16 cellular contexts compared by ENCODE assay signal in the genomic region with DNA sequence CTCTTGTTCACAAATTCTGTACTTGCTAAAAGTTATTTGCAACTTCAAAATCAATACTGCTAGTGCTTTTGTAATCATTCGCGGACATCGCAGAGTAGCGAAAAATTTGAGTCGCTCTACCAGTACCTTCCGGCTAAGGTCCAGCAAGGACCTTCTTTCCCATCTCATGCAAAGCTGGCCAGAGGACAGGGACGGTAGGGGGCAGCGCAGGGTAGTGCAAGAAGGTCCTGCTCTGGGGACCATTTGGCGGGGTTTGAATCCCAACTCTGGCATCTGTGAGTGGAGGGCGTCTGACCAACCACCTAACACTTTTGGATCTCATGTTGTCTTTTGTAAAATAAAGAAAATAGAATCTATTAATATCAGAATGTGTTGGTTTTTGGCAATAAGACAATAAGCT.
DNase-seq lines count a peak whose midpoint lies in the region; ATAC-seq and TF ChIP-seq lines count a peak whose summit lies in the region.
"Had no signal": no experiment of that assay in that cellular context is flagged by ENCODE, and none has a peak within 500 bp of the region (broad histone marks: within the 10 kb centered on the region; RNA-seq: fewer than 3 reads in every experiment).

No MANE protein-coding gene starts in this region.

- H3K4me1 ChIP-seq in body of pancreas: no peaks in the 10 kb centered on the region

- H3K36me3 ChIP-seq in body of pancreas (replicated peaks in 1 of 2; ENCODE audit: insufficient read depth in 1 of 2, low read depth in 2 of 2): no peaks in the 10 kb centered on the region

- H3K27me3 ChIP-seq in body of pancreas: no peaks in the 10 kb centered on the region

- ATAC-seq in body of pancreas: no peak
- ATAC-seq in HG03469 (IDR thresholded peaks at IDR 0.05; ENCODE audit: unreplicated experiment): no peak
- ATAC-seq in HG03457 (IDR thresholded peaks at IDR 0.05; ENCODE audit: unreplicated experiment): no peak

- intact Hi-C loops in body of pancreas (cut with DNase I): no loop called here

- peak; percentile 5 for DNase-seq in NK-92 treated with Interleukin-12 subunit alpha and Interleukin-12 subunit beta, amount 100 ng/mL, for 24 hours (lab: John Stamatoyannopoulos, UW)
- DNase-seq in NK-92 (lab: John Stamatoyannopoulos, UW; ENCODE audit: unreplicated experiment) (no peak), NB4 (ENCODE audit: low read depth) (peak; percentile 8), endothelial cell (ENCODE audit: low spot score) (peak; percentile 77), progenitor cell of endocrine pancreas (ENCODE audit: low spot score, unreplicated experiment) (no peak), body of pancreas (no peak)
- DNase-seq: activated CD8-positive, alpha-beta memory T cell treated with anti-CD3 and anti-CD28 coated beads for 24 hours; amniotic stem cell; GF-D8; kidney; NCI-H2081 treated with DMSO at 0.1 percent for 48 hours; SIG-M5; stimulated activated CD4-positive, alpha-beta T cell treated with anti-CD3 and anti-CD28 coated beads, Interleukin-4, amount 100 ng/mL, for 1 hour had no signal

- TF ChIP-seq CTCF in NB4 (IDR thresholded peaks at IDR 0.05; ENCODE audit: low read depth, low read length) (peak; percentile 3), endothelial cell (IDR thresholded peaks at IDR 0.05; ENCODE audit: unreplicated experiment) (peak; percentile 38), progenitor cell of endocrine pancreas (IDR thresholded peaks at IDR 0.05; ENCODE audit: unreplicated experiment) (peak; percentile 38), body of pancreas (IDR thresholded peaks at IDR 0.05) (no peak)

- no peak overlapping the region for H3K27ac ChIP-seq in body of pancreas
- H3K27ac ChIP-seq: epithelial cell of prostate had no signal

- WGBS in body of pancreas, 2 donors: 43 to 64% methylated on average over 10 of the region's 10 CpGs

- no peaks in the 10 kb centered on the region for H3K4me1 Mint-ChIP-seq in endothelial cell (ENCODE audit: unreplicated experiment)
- no peaks in the 10 kb centered on the region for H3K4me1 Mint-ChIP-seq in progenitor cell of endocrine pancreas (ENCODE audit: low read depth)

- H3K27ac Mint-ChIP-seq in endothelial cell (ENCODE audit: unreplicated experiment) (no peak overlapping the region), progenitor cell of endocrine pancreas (no peak overlapping the region)

- H3K36me3 Mint-ChIP-seq in endothelial cell (ENCODE audit: low read depth, unreplicated experiment): no peaks in the 10 kb centered on the region
- H3K36me3 Mint-ChIP-seq in progenitor cell of endocrine pancreas (ENCODE audit: insufficient read depth): no peaks in the 10 kb centered on the region

- H3K4me3 Mint-ChIP-seq in endothelial cell (ENCODE audit: unreplicated experiment) (no peak overlapping the region), progenitor cell of endocrine pancreas (ENCODE audit: low read depth) (no peak overlapping the region)

- H3K9me3 Mint-ChIP-seq in endothelial cell (ENCODE audit: unreplicated experiment) (no peaks in the 10 kb centered on the region), progenitor cell of endocrine pancreas (ENCODE audit: low read depth) (peaks cover 8% of the 10 kb centered on the region)

- H3K4me3 ChIP-seq in NB4 (ENCODE audit: low read depth, low read length): no peak overlapping the region
- no peak overlapping the region for H3K4me3 ChIP-seq in body of pancreas

- TF ChIP-seq POLR2A in NB4 (IDR thresholded peaks at IDR 0.05; ENCODE audit: extremely low read depth, insufficient read length) (no peak), body of pancreas (IDR thresholded peaks at IDR 0.05) (no peak)

- H3K27me3 Mint-ChIP-seq in endothelial cell (ENCODE audit: unreplicated experiment) (no peaks in the 10 kb centered on the region), progenitor cell of endocrine pancreas (peaks cover 11% of the 10 kb centered on the region)

- H3K9me3 ChIP-seq in body of pancreas: no peaks in the 10 kb centered on the region

Comparison
In these comparisons a context has a peak if more than half of its experiments do, and no peak if none do; other contexts are left out.
1. DNase-seq: peak in NK-92 treated with Interleukin-12 subunit alpha and Interleukin-12 subunit beta, amount 100 ng/mL, for 24 hours (single experiment), NB4 (single experiment) and endothelial cell (single experiment); none in NK-92 (single experiment), progenitor cell of endocrine pancreas (single experiment) and body of pancreas (0 of 4).
2. CTCF ChIP-seq: peak in NB4 (single experiment), endothelial cell (single experiment) and progenitor cell of endocrine pancreas (single experiment); none in body of pancreas (0 of 7).